ENCODE assay signal across 22 cellular contexts in genomic region chr12:8566525-8566924, GRCh38. TPM values are rescaled to one million over a fixed set of nuclear protein-coding genes. Genes with fewer than 3 reads are reported as not detected.
"Had no signal": no experiment of that assay in that cellular context is flagged by ENCODE, and none has a peak within 500 bp of the region (broad histone marks: within the 10 kb centered on the region; RNA-seq: fewer than 3 reads in every experiment).

No MANE protein-coding gene starts in this region.

- H3K9me3 ChIP-seq: psoas muscle had no signal

- DNase-seq: activated B cell treated with CpG ODN at 0.5 μM for 24 hours; activated CD4-positive, alpha-beta memory T cell treated with anti-CD3 and anti-CD28 coated beads for 36 hours; activated CD4-positive, alpha-beta T cell treated with anti-CD3 and anti-CD28 coated beads for 4 hours; activated gamma-delta T cell treated with Interleukin-2 at 50 U/mL for 16 hours; activated T-cell treated with anti-CD3 and anti-CD28 coated beads for 4 hours; dorsolateral prefrontal cortex; left lung; psoas muscle; right cardiac atrium; stimulated activated CD4-positive, alpha-beta T cell treated with anti-CD3 and anti-CD28 coated beads, Interleukin-2, amount 100 ng/mL, for 48 hours; stimulated activated naive CD8-positive, alpha-beta T cell treated with anti-CD3 and anti-CD28 coated beads, Interleukin-15, amount 100 ng/mL, for 72 hours; T-helper 1 cell; T-helper 9 cell; trophoblast cell had no signal

- H3K27me3 ChIP-seq: left lung had no signal

- H3K36me3 ChIP-seq: left lung had no signal

- H3K4me1 ChIP-seq: psoas muscle had no signal

- H3K4me3 ChIP-seq: dorsolateral prefrontal cortex, psoas muscle had no signal

- ATAC-seq: psoas muscle; right cardiac atrium; stimulated activated naive CD8-positive, alpha-beta T cell treated with anti-CD3 and anti-CD28 coated beads, Interleukin-15, amount 100 ng/mL, for 72 hours had no signal

- H3K27ac ChIP-seq: epithelial cell of prostate, psoas muscle had no signal

RNA-seq across cellular contexts. Expression of gene CLEC4E, which starts 25.8 kb away (rescaled TPM):
- total RNA-seq: activated B cell treated with CpG ODN at 0.5 μM for 24 hours; activated CD4-positive, alpha-beta memory T cell treated with anti-CD3 and anti-CD28 coated beads for 36 hours; activated T-helper 1 cell treated with anti-CD3 and anti-CD28 coated beads, Interleukin-12 subunit alpha, Interleukin-12 subunit beta, Interleukin-2, Interleukin-4 antibody, amounts not matched to agents 30 ng/mL and 10 ng/mL and 1 ng/mL, durations not matched to agents 14 hours and 24 hours and 36 hours; cardiac septum; frontal cortex; osteoblast; skeletal muscle tissue; temporal lobe had no signal

RNA-seq across cellular contexts. Expression of gene AICDA, which starts 46.1 kb away (rescaled TPM):
- total RNA-seq: activated CD4-positive, alpha-beta memory T cell treated with anti-CD3 and anti-CD28 coated beads for 36 hours; activated T-helper 1 cell treated with anti-CD3 and anti-CD28 coated beads, Interleukin-12 subunit alpha, Interleukin-12 subunit beta, Interleukin-2, Interleukin-4 antibody, amounts not matched to agents 30 ng/mL and 10 ng/mL and 1 ng/mL, durations not matched to agents 14 hours and 24 hours and 36 hours; dorsolateral prefrontal cortex; frontal cortex; mononuclear cell; osteoblast; psoas muscle; right cardiac atrium; skeletal muscle tissue; temporal lobe had no signal

RNA-seq across cellular contexts. Expression of gene CLEC4D, which starts 53.2 kb away (rescaled TPM):
- total RNA-seq: activated B cell treated with CpG ODN at 0.5 μM for 24 hours; activated CD4-positive, alpha-beta memory T cell treated with anti-CD3 and anti-CD28 coated beads for 36 hours; activated T-helper 1 cell treated with anti-CD3 and anti-CD28 coated beads, Interleukin-12 subunit alpha, Interleukin-12 subunit beta, Interleukin-2, Interleukin-4 antibody, amounts not matched to agents 30 ng/mL and 10 ng/mL and 1 ng/mL, durations not matched to agents 14 hours and 24 hours and 36 hours; osteoblast; temporal lobe had no signal
